Comparison of ENCODE assay signal across 8 cellular contexts in genomic region chr6:25359191-25359861, GRCh38.
A peak's percentile ranks its signal among the peaks of the same experiment; 100 is the strongest.
DNase-seq lines count a peak whose midpoint lies in the region; ATAC-seq, FAIRE-seq and TF ChIP-seq lines count a peak whose summit lies in the region.
"Had no signal": no experiment of that assay in that cellular context is flagged by ENCODE, and none has a peak within 500 bp of the region (broad histone marks: within the 10 kb centered on the region; RNA-seq: fewer than 3 reads in every experiment).

No MANE protein-coding gene starts in this region.

- H3K36me3 ChIP-seq in keratinocyte (ENCODE audit: control insufficient read depth in 2 of 2, extremely low read depth in 1 of 2, insufficient read depth in 2 of 2, low read length in 2 of 2) = no peaks in the 10 kb centered on the region
- H3K36me3 ChIP-seq in thyroid gland = no peaks in the 10 kb centered on the region
- no peaks in the 10 kb centered on the region for H3K36me3 ChIP-seq in MM.1S (replicated peaks; ENCODE audit: insufficient read depth, low read length)

- H3K27ac ChIP-seq in keratinocyte (ENCODE audit: control insufficient read depth, insufficient read depth, low read length) (peak overlapping the region; percentile 81), thyroid gland (peak overlapping the region; percentile 43 to 79 (median 66)), MM.1S (ENCODE audit: low read length) (no peak overlapping the region)

- dilution Hi-C loops in keratinocyte (cut with MboI; ENCODE audit: extremely low pct_ligation_motif_present, low sequenced_read_pairs) = no loop called here

- H3K4me1 Mint-ChIP-seq in natural killer cell treated with Interleukin-12 subunit alpha and Interleukin-12 subunit beta and Interleukin-15 and Interleukin-18, amount 100 ng/mL, for 72 hours (ENCODE audit: low read depth in 2 of 2) = no peaks in the 10 kb centered on the region

- H3K4me1 ChIP-seq in keratinocyte (ENCODE audit: control insufficient read depth, extremely low read depth, insufficient read depth, low read length) (peaks cover 26% of the 10 kb centered on the region), thyroid gland (peaks cover 63 to 65% of the 10 kb centered on the region in 2 donors), MM.1S (ENCODE audit: low read length) (peaks cover 18% of the 10 kb centered on the region; the same call in 1 of the 2 replicates)

- no peak for TF ChIP-seq POLR2A in thyroid gland (IDR thresholded peaks at IDR 0.05)

- no peaks in the 10 kb centered on the region for H3K9me3 Mint-ChIP-seq in natural killer cell treated with Interleukin-12 subunit alpha and Interleukin-12 subunit beta and Interleukin-15 and Interleukin-18, amount 100 ng/mL, for 72 hours

- in situ Hi-C loops in astrocyte of the cerebellum (cut with HindIII; ENCODE audit: low sequenced_read_pairs) = no loop called here

- H3K4me2 ChIP-seq in keratinocyte (ENCODE audit: control insufficient read depth, extremely low read depth, insufficient read depth, low read depth, low read length) (peak overlapping the region; percentile 82), MM.1S (ENCODE audit: low read depth, low read length) (no peak overlapping the region)

- DNase-seq in HK-2 (ENCODE audit: unreplicated experiment) (peak; percentile 35), astrocyte of the cerebellum (ENCODE audit: low read depth) (peak; percentile 27), keratinocyte (ENCODE audit: low read depth, low spot score) (no peak), thyroid gland (peak; percentile 24 to 45), MM.1S (no peak)
- no peak for DNase-seq in activated CD4-positive, alpha-beta T cell treated with anti-CD3 and anti-CD28 coated beads for 4 hours
- DNase-seq in natural killer cell treated with Interleukin-12 subunit alpha and Interleukin-12 subunit beta and Interleukin-15 and Interleukin-18, amount 100 ng/mL, for 72 hours (ENCODE audit: low spot score) = no peak
- DNase-seq: NCI-H1436 treated with DMSO at 0.1 percent for 48 hours had no signal

- H3K27me3 Mint-ChIP-seq in natural killer cell treated with Interleukin-12 subunit alpha and Interleukin-12 subunit beta and Interleukin-15 and Interleukin-18, amount 100 ng/mL, for 72 hours = peaks cover 4 to 12% of the 10 kb centered on the region in 2 donors

- H3K27ac Mint-ChIP-seq in natural killer cell treated with Interleukin-12 subunit alpha and Interleukin-12 subunit beta and Interleukin-15 and Interleukin-18, amount 100 ng/mL, for 72 hours = no peak overlapping the region

- peaks cover 43% of the 10 kb centered on the region for H3K79me2 ChIP-seq in keratinocyte (ENCODE audit: control insufficient read depth, insufficient read depth, low read length)
- peaks cover 98% of the 10 kb centered on the region for H3K79me2 ChIP-seq in MM.1S (ENCODE audit: low read length)

- TF ChIP-seq CTCF in astrocyte of the cerebellum (IDR thresholded peaks at IDR 0.05; ENCODE audit: low read depth, low read length, missing control alignments) (no peak), keratinocyte (optimal IDR thresholded peaks at IDR 0.05 in 1 of 3, IDR thresholded peaks at IDR 0.05 in 1 of 3, conservative IDR thresholded peaks at IDR 0.05 in 1 of 3; ENCODE audit: extremely low read depth in 1 of 3, insufficient read depth in 2 of 3, low read length in 3 of 3) (no peak), thyroid gland (IDR thresholded peaks at IDR 0.05) (no peak), MM.1S (IDR thresholded peaks at IDR 0.05; ENCODE audit: low read length) (no peak)

- intact Hi-C loops in thyroid gland (cut with DNase I) = no loop called here

- no peaks in the 10 kb centered on the region for H3K9me2 ChIP-seq in MM.1S (replicated peaks; ENCODE audit: insufficient read depth, low read length)

- no peaks in the 10 kb centered on the region for H3K9me3 ChIP-seq in keratinocyte (ENCODE audit: control insufficient read depth, low read depth, low read length)
- H3K9me3 ChIP-seq in thyroid gland = no peaks in the 10 kb centered on the region
- no peaks in the 10 kb centered on the region for H3K9me3 ChIP-seq in MM.1S (replicated peaks; ENCODE audit: insufficient read depth, low read length)

- peak; percentile 88 for FAIRE-seq in keratinocyte (lab: Jason Lieb, UNC)

- H2AFZ ChIP-seq in keratinocyte (ENCODE audit: control insufficient read depth, low read length) = peak overlapping the region; percentile 56
- no peak overlapping the region for H2AFZ ChIP-seq in MM.1S (ENCODE audit: low read length)

- no peaks in the 10 kb centered on the region for H3K9me1 ChIP-seq in keratinocyte (ENCODE audit: control insufficient read depth, extremely low read depth, insufficient read depth, low read length)

- WGBS in thyroid gland, 2 donors = 24 to 33% methylated on average over 6 of the region's 6 CpGs

- no peaks in the 10 kb centered on the region for H4K20me1 ChIP-seq in keratinocyte (ENCODE audit: control insufficient read depth, extremely low read depth, insufficient read depth, low read length)
- H4K20me1 ChIP-seq in MM.1S (ENCODE audit: insufficient read depth, low read length) = no peaks in the 10 kb centered on the region

- peak overlapping the region; percentile 28 for H3K9ac ChIP-seq in keratinocyte (ENCODE audit: control insufficient read depth, extremely low read depth, insufficient read depth, low read length)
- no peak overlapping the region for H3K9ac ChIP-seq in MM.1S (ENCODE audit: low read length)

- H3K4me3 ChIP-seq in astrocyte of the cerebellum (ENCODE audit: low read depth, low read length) (no peak overlapping the region), keratinocyte (ENCODE audit: control insufficient read depth in 2 of 3, extremely low read depth in 1 of 3, insufficient read depth in 2 of 3, low read depth in 1 of 3, low read length in 3 of 3) (peak overlapping the region in 2 of 3 experiments; percentile 38 to 54), thyroid gland (replicated peaks in 1 of 3) (no peak overlapping the region), MM.1S (ENCODE audit: low read length) (no peak overlapping the region)

- H3F3A ChIP-seq in MM.1S (ENCODE audit: insufficient read depth, low read length) = no peaks in the 10 kb centered on the region

- no peak overlapping the region for H3K4me3 Mint-ChIP-seq in natural killer cell treated with Interleukin-12 subunit alpha and Interleukin-12 subunit beta and Interleukin-15 and Interleukin-18, amount 100 ng/mL, for 72 hours

- H3K27me3 ChIP-seq in keratinocyte (ENCODE audit: control insufficient read depth, extremely low read depth, insufficient read depth, low read length) = no peaks in the 10 kb centered on the region
- no peaks in the 10 kb centered on the region for H3K27me3 ChIP-seq in thyroid gland
- no peaks in the 10 kb centered on the region for H3K27me3 ChIP-seq in MM.1S (replicated peaks; ENCODE audit: insufficient read depth, low read length)

- no peaks in the 10 kb centered on the region for H3K36me3 Mint-ChIP-seq in natural killer cell treated with Interleukin-12 subunit alpha and Interleukin-12 subunit beta and Interleukin-15 and Interleukin-18, amount 100 ng/mL, for 72 hours

- ATAC-seq in natural killer cell treated with Interleukin-12 subunit alpha and Interleukin-12 subunit beta and Interleukin-15 and Interleukin-18, amount 100 ng/mL, for 72 hours = no peak

Comparison
In these comparisons a context has a peak if more than half of its experiments do, and no peak if none do; other contexts are left out.
1. DNase-seq: peak in HK-2 (single experiment), astrocyte of the cerebellum (single experiment) and thyroid gland (2 of 2); none in keratinocyte (single experiment), activated CD4-positive, alpha-beta T cell treated with anti-CD3 and anti-CD28 coated beads for 4 hours (0 of 2), MM.1S (single experiment) and natural killer cell treated with Interleukin-12 subunit alpha and Interleukin-12 subunit beta and Interleukin-15 and Interleukin-18, amount 100 ng/mL, for 72 hours (single experiment).
2. H3K4me3 ChIP-seq: peak in keratinocyte (2 of 3); none in astrocyte of the cerebellum (single experiment), thyroid gland (0 of 3) and MM.1S (single experiment).